22 cellular contexts compared by ENCODE assay signal in genomic region chr16:24348511-24349290, GRCh38.
A peak's percentile ranks its signal among the peaks of the same experiment; 100 is the strongest.
DNase-seq lines count a peak whose midpoint lies in the region; ATAC-seq, FAIRE-seq and TF ChIP-seq lines count a peak whose summit lies in the region.
"Had no signal": no experiment of that assay in that cellular context is flagged by ENCODE, and none has a peak within 500 bp of the region (broad histone marks: within the 10 kb centered on the region; RNA-seq: fewer than 3 reads in every experiment).

No MANE protein-coding gene starts in this region.

- H3K27ac Mint-ChIP-seq in stimulated activated naive CD8-positive, alpha-beta T cell treated with anti-CD3 and anti-CD28 coated beads, Interleukin-15, amount 100 ng/mL, for 72 hours, result no peak overlapping the region
- no peak overlapping the region for H3K27ac Mint-ChIP-seq in chondrocyte (ENCODE audit: unreplicated experiment)
- H3K27ac Mint-ChIP-seq: CD4-positive, CD25-positive, alpha-beta regulatory T cell had no signal

- TF ChIP-seq POLR2A in body of pancreas (IDR thresholded peaks at IDR 0.05), result no peak

- no peak overlapping the region for H3K4me3 Mint-ChIP-seq in stimulated activated naive CD8-positive, alpha-beta T cell treated with anti-CD3 and anti-CD28 coated beads, Interleukin-15, amount 100 ng/mL, for 72 hours
- H3K4me3 Mint-ChIP-seq in chondrocyte (ENCODE audit: unreplicated experiment), result no peak overlapping the region
- H3K4me3 Mint-ChIP-seq: CD4-positive, CD25-positive, alpha-beta regulatory T cell had no signal

- H3K27ac ChIP-seq in body of pancreas (peak overlapping the region in 3 of 4 donors; percentile 5 to 41 (median 27)), kidney (ENCODE audit: low read depth in 2 of 2, low read length in 2 of 2) (peak overlapping the region; percentile 2 to 71), heart right ventricle (no peak overlapping the region)
- H3K27ac ChIP-seq: PC-9, RWPE1 had no signal

- no peaks in the 10 kb centered on the region for H3K27me3 ChIP-seq in body of pancreas
- peaks cover 0 to 24% (median 5%) of the 10 kb centered on the region in 7 donors for H3K27me3 ChIP-seq in heart right ventricle
- H3K27me3 ChIP-seq: BE2C had no signal

- H3K36me3 ChIP-seq in body of pancreas (replicated peaks in 1 of 2; ENCODE audit: insufficient read depth in 1 of 2, low read depth in 2 of 2) (no peaks in the 10 kb centered on the region), kidney (ENCODE audit: control insufficient read depth in 1 of 2, insufficient read depth in 2 of 2, low read length in 2 of 2) (no peaks in the 10 kb centered on the region), heart right ventricle (no peaks in the 10 kb centered on the region)
- H3K36me3 ChIP-seq: BE2C had no signal

- no peak for DNase-seq in stimulated activated naive CD8-positive, alpha-beta T cell treated with anti-CD3 and anti-CD28 coated beads, Interleukin-15, amount 100 ng/mL, for 72 hours
- no peak for DNase-seq in stimulated activated naive CD8-positive, alpha-beta T cell treated with anti-CD3 and anti-CD28 coated beads, Interleukin-15, Interleukin-2, amounts not matched to agents 100 U/mL and 50 U/mL, for 24 hours
- DNase-seq in body of pancreas (peak in 1 of 4 donors; percentile 33), kidney (no peak), chondrocyte (ENCODE audit: low spot score) (no peak), DMS 273 treated with DMSO at 0.1 percent for 48 hours (lab: John Stamatoyannopoulos, UW) (no peak), heart right ventricle (no peak)
- DNase-seq: BE2C; CD4-positive, CD25-positive, alpha-beta regulatory T cell; COR-L47; GDM1; KG1; NCI-H1417 treated with DMSO at 0.1 percent for 48 hours; NCI-H1930; NCI-H345; NCI-H524 treated with DMSO at 0.1 percent for 48 hours; PC-9; SIG-M5 had no signal

- H3K36me3 Mint-ChIP-seq in chondrocyte (ENCODE audit: low read depth), result no peaks in the 10 kb centered on the region
- H3K36me3 Mint-ChIP-seq: CD4-positive, CD25-positive, alpha-beta regulatory T cell had no signal

- intact Hi-C loops in body of pancreas (cut with DNase I), result no loop called here
- intact Hi-C loops in kidney (cut with DNase I), result no loop called here
- intact Hi-C loops in heart right ventricle (cut with DNase I), result no loop called here

- H3K4me3 ChIP-seq in body of pancreas (no peak overlapping the region), kidney (ENCODE audit: low read length in 2 of 2) (no peak overlapping the region), heart right ventricle (no peak overlapping the region)
- H3K4me3 ChIP-seq: PC-9 had no signal

- no peak for FAIRE-seq in kidney (lab: Jason Lieb, UNC)
- FAIRE-seq: A204.1 had no signal

- no peak for TF ChIP-seq CTCF in body of pancreas (IDR thresholded peaks at IDR 0.05)
- TF ChIP-seq CTCF in kidney (IDR thresholded peaks at IDR 0.05; ENCODE audit: borderline replicate concordance, extremely low read depth, insufficient read depth), result no peak
- no peak for TF ChIP-seq CTCF in chondrocyte (IDR thresholded peaks at IDR 0.05)
- no peak for TF ChIP-seq CTCF in heart right ventricle (IDR thresholded peaks at IDR 0.05)

- H3K4me1 ChIP-seq in body of pancreas (peaks cover 14% of the 10 kb centered on the region), kidney (ENCODE audit: control insufficient read depth in 1 of 2, insufficient read depth in 1 of 2, low read depth in 1 of 2, low read length in 2 of 2) (peaks cover 0 to 12% of the 10 kb centered on the region in 2 donors), heart right ventricle (no peaks in the 10 kb centered on the region)
- H3K4me1 ChIP-seq: BE2C had no signal

- H3K9me3 ChIP-seq in body of pancreas, result no peaks in the 10 kb centered on the region
- H3K9me3 ChIP-seq in kidney (ENCODE audit: control insufficient read depth in 1 of 2, low read length in 2 of 2), result no peaks in the 10 kb centered on the region
- H3K9me3 ChIP-seq in heart right ventricle, result peaks cover 0 to 4% (median 0%) of the 10 kb centered on the region in 11 donors
- H3K9me3 ChIP-seq: BE2C had no signal

- peaks cover 17% of the 10 kb centered on the region for H3K27me3 Mint-ChIP-seq in stimulated activated naive CD8-positive, alpha-beta T cell treated with anti-CD3 and anti-CD28 coated beads, Interleukin-15, amount 100 ng/mL, for 72 hours
- no peaks in the 10 kb centered on the region for H3K27me3 Mint-ChIP-seq in chondrocyte (ENCODE audit: low read depth)

- peak overlapping the region in 1 of 2 donors; percentile 15 for H3K9ac ChIP-seq in kidney (ENCODE audit: low read length in 2 of 2)

- 35% methylated on average over 9 of the region's 9 CpGs for WGBS in body of pancreas, 2 donors
- 40 to 42% methylated on average over 9 of the region's 9 CpGs for WGBS in heart right ventricle, 2 donors

- peaks cover 32% of the 10 kb centered on the region for H3K4me1 Mint-ChIP-seq in stimulated activated naive CD8-positive, alpha-beta T cell treated with anti-CD3 and anti-CD28 coated beads, Interleukin-15, amount 100 ng/mL, for 72 hours
- H3K4me1 Mint-ChIP-seq in chondrocyte (ENCODE audit: low read depth), result no peaks in the 10 kb centered on the region
- H3K4me1 Mint-ChIP-seq: CD4-positive, CD25-positive, alpha-beta regulatory T cell had no signal

- peak; percentile 60 for ATAC-seq in stimulated activated naive CD8-positive, alpha-beta T cell treated with anti-CD3 and anti-CD28 coated beads, Interleukin-15, amount 100 ng/mL, for 72 hours
- ATAC-seq in stimulated activated naive CD8-positive, alpha-beta T cell treated with anti-CD3 and anti-CD28 coated beads, Interleukin-15, Interleukin-2, amounts not matched to agents 100 U/mL and 50 U/mL, for 24 hours, result no peak
- ATAC-seq in body of pancreas (peak; percentile 30), GM21528 (IDR thresholded peaks at IDR 0.05; ENCODE audit: low FRiP score, unreplicated experiment) (no peak), heart right ventricle (no peak)
- ATAC-seq: HCT116 had no signal

- no peaks in the 10 kb centered on the region for H3K9me3 Mint-ChIP-seq in stimulated activated naive CD8-positive, alpha-beta T cell treated with anti-CD3 and anti-CD28 coated beads, Interleukin-15, amount 100 ng/mL, for 72 hours
- H3K9me3 Mint-ChIP-seq in chondrocyte (ENCODE audit: low read depth), result no peaks in the 10 kb centered on the region

Comparison
In these comparisons a context has a peak if more than half of its experiments do, and no peak if none do; other contexts are left out.
1. ATAC-seq: peak in stimulated activated naive CD8-positive, alpha-beta T cell treated with anti-CD3 and anti-CD28 coated beads, Interleukin-15, amount 100 ng/mL, for 72 hours (single experiment) and body of pancreas (single experiment); none in stimulated activated naive CD8-positive, alpha-beta T cell treated with anti-CD3 and anti-CD28 coated beads, Interleukin-15, Interleukin-2, amounts not matched to agents 100 U/mL and 50 U/mL, for 24 hours (single experiment), GM21528 (single experiment) and heart right ventricle (0 of 8).
2. H3K27ac ChIP-seq: peak in body of pancreas (3 of 4) and kidney (2 of 2); none in heart right ventricle (0 of 10).